12 cellular contexts compared by ENCODE assay signal in genomic region chr4:38190717-38191178, GRCh38.
DNase-seq lines count a peak whose midpoint lies in the region; TF ChIP-seq lines count a peak whose summit lies in the region.
"Had no signal": no experiment of that assay in that cellular context is flagged by ENCODE, and none has a peak within 500 bp of the region (broad histone marks: within the 10 kb centered on the region; RNA-seq: fewer than 3 reads in every experiment).

No MANE protein-coding gene starts in this region.

- no peaks in the 10 kb centered on the region for H3K36me3 Mint-ChIP-seq in mesothelial cell of epicardium
- H3K36me3 Mint-ChIP-seq in Caco-2 (ENCODE audit: insufficient read depth, unreplicated experiment) = no peaks in the 10 kb centered on the region
- H3K36me3 Mint-ChIP-seq: memory B cell had no signal

- intact Hi-C loops in Caco-2 (cut with micrococcal nuclease; ENCODE audit: unreplicated experiment) = no loop called here

- H3K9me3 ChIP-seq in Caco-2 = no peaks in the 10 kb centered on the region; the same call in 1 of the 2 replicates

- H3K36me3 ChIP-seq in ACC112 (ENCODE audit: insufficient read depth, low read length) = no peaks in the 10 kb centered on the region
- no peaks in the 10 kb centered on the region for H3K36me3 ChIP-seq in Caco-2 (ENCODE audit: control insufficient read depth, insufficient read depth, low read length)

- H3K4me1 ChIP-seq in ACC112 (ENCODE audit: control insufficient read depth, insufficient read depth, low read length, unreplicated experiment) (peaks cover 27% of the 10 kb centered on the region), Caco-2 (no peaks in the 10 kb centered on the region)

- H3K79me2 ChIP-seq in ACC112 (ENCODE audit: control insufficient read depth, insufficient read depth, low read length, unreplicated experiment) = no peaks in the 10 kb centered on the region

- H3K27me3 Mint-ChIP-seq in mesothelial cell of epicardium (ENCODE audit: low read depth) (peaks cover 3% of the 10 kb centered on the region), Caco-2 (ENCODE audit: insufficient read depth, unreplicated experiment) (no peaks in the 10 kb centered on the region)
- H3K27me3 Mint-ChIP-seq: CD4-positive, alpha-beta T cell had no signal

- peaks cover 9% of the 10 kb centered on the region for H3K9me3 Mint-ChIP-seq in mesothelial cell of epicardium
- H3K9me3 Mint-ChIP-seq in Caco-2 (ENCODE audit: unreplicated experiment) = no peaks in the 10 kb centered on the region
- H3K9me3 Mint-ChIP-seq: CD4-positive, alpha-beta T cell; memory B cell had no signal

- POLR2A ChIA-PET in Caco-2 (lab: Charles Lee) = no interaction called here

- peaks cover 9% of the 10 kb centered on the region for H3K27me3 ChIP-seq in ACC112 (ENCODE audit: insufficient read depth, low read length)
- H3K27me3 ChIP-seq in Caco-2 (replicated peaks; ENCODE audit: control insufficient read depth, insufficient read depth, low read length) = no peaks in the 10 kb centered on the region

- H2AFZ ChIP-seq in ACC112 (ENCODE audit: low read length, unreplicated experiment) = no peak overlapping the region

- H3K4me3 ChIP-seq in ACC112 (ENCODE audit: low read depth, low read length) = no peak overlapping the region
- no peak overlapping the region for H3K4me3 ChIP-seq in Caco-2 (ENCODE audit: low read depth, low read length)

- peak overlapping the region; percentile 53 for H3K27ac ChIP-seq in ACC112 (ENCODE audit: low read depth, low read length)

- H3K27ac Mint-ChIP-seq in mesothelial cell of epicardium (peak overlapping the region; percentile 27), Caco-2 (ENCODE audit: unreplicated experiment) (no peak overlapping the region)
- H3K27ac Mint-ChIP-seq: CD4-positive, alpha-beta T cell; memory B cell; WTC11 had no signal

- H3K4me3 Mint-ChIP-seq in mesothelial cell of epicardium = no peak overlapping the region
- no peak overlapping the region for H3K4me3 Mint-ChIP-seq in Caco-2 (ENCODE audit: unreplicated experiment)
- H3K4me3 Mint-ChIP-seq: CD4-positive, alpha-beta T cell; memory B cell; WTC11 had no signal

- H3K4me1 Mint-ChIP-seq in mesothelial cell of epicardium (peaks cover 19% of the 10 kb centered on the region), Caco-2 (ENCODE audit: low read depth, unreplicated experiment) (no peaks in the 10 kb centered on the region)
- H3K4me1 Mint-ChIP-seq: memory B cell, WTC11 had no signal

- TF ChIP-seq CTCF in mesothelial cell of epicardium (IDR thresholded peaks at IDR 0.05; ENCODE audit: unreplicated experiment) (no peak), Caco-2 (IDR thresholded peaks at IDR 0.05; ENCODE audit: insufficient read depth in 1 of 2, low read depth in 1 of 2, low read length in 1 of 2, severe bottlenecking in 1 of 2, unreplicated experiment in 1 of 2) (no peak)

- no TSS peak for BruUV-seq in Caco-2 (replicated peaks; lab: Mats Ljungman, UMichigan)

- CTCF ChIA-PET in Caco-2 (lab: Charles Lee) = no interaction called here

- peak; percentile 3 for DNase-seq in NCI-H446 treated with DMSO at 0.1 percent for 48 hours (lab: John Stamatoyannopoulos, UW)
- peak; percentile 88 for DNase-seq in epidermal melanocyte (ENCODE audit: insufficient read length, low spot score)
- DNase-seq in mesothelial cell of epicardium (ENCODE audit: low spot score in 2 of 2, unreplicated experiment in 2 of 2) = no peak
- DNase-seq in activated CD4-positive, alpha-beta T cell treated with anti-CD3 and anti-CD28 coated beads for 1 hour = no peak
- no peak for DNase-seq in OCI-M1 (lab: John Stamatoyannopoulos, UW)
- DNase-seq in NCI-H1092 treated with DMSO at 0.1 percent for 48 hours (lab: John Stamatoyannopoulos, UW) = no peak
- DNase-seq in Caco-2 = no peak
- DNase-seq: CD4-positive, alpha-beta T cell; NCI-H2171 had no signal

Comparison
In these comparisons a context has a peak if more than half of its experiments do, and no peak if none do; other contexts are left out.
1. DNase-seq: peak in NCI-H446 treated with DMSO at 0.1 percent for 48 hours (single experiment) and epidermal melanocyte (single experiment); none in mesothelial cell of epicardium (0 of 2), activated CD4-positive, alpha-beta T cell treated with anti-CD3 and anti-CD28 coated beads for 1 hour (single experiment), OCI-M1 (single experiment), NCI-H1092 treated with DMSO at 0.1 percent for 48 hours (single experiment) and Caco-2 (0 of 2).